In genomic region chr13:34303346-34303745, GRCh38 we compare ENCODE assay signal across 19 cellular contexts.
DNase-seq lines count a peak whose midpoint lies in the region; ATAC-seq, FAIRE-seq and TF ChIP-seq lines count a peak whose summit lies in the region.
"Had no signal": no experiment of that assay in that cellular context is flagged by ENCODE, and none has a peak within 500 bp of the region (broad histone marks: within the 10 kb centered on the region; RNA-seq: fewer than 3 reads in every experiment).

No MANE protein-coding gene starts in this region.

- H3K79me2 ChIP-seq in PC-9 (ENCODE audit: low read depth) = no peaks in the 10 kb centered on the region

- peak; percentile 93 for FAIRE-seq in bronchial epithelial cell (lab: Jason Lieb, UNC)
- FAIRE-seq: A549, GM12892 had no signal

- CTCF ChIA-PET in PC-9 (lab: Charles Lee) = no interaction called here

- no peaks in the 10 kb centered on the region for H3K9me2 ChIP-seq in PC-9 (ENCODE audit: insufficient read depth)

- H4K20me1 ChIP-seq in PC-9 (ENCODE audit: insufficient read depth) = no peaks in the 10 kb centered on the region

- intact Hi-C loops in PC-9 (cut with micrococcal nuclease; ENCODE audit: unreplicated experiment) = no loop called here

- peak; percentile 2 to 54 for DNase-seq in PC-9
- DNase-seq in bronchial epithelial cell (ENCODE audit: low read depth) = peak; percentile 97
- peak; percentile 98 to 100 for DNase-seq in foreskin keratinocyte
- no peak for DNase-seq in RKO (ENCODE audit: low spot score)
- DNase-seq in COR-L47 (lab: John Stamatoyannopoulos, UW) = no peak
- no peak for DNase-seq in substantia nigra (lab: John Stamatoyannopoulos, UW)
- DNase-seq: BE2C; Caco-2; CD8-positive, alpha-beta T cell; DND-41; GDM1; GOT3; HFFc6; IMR-90 had no signal

- H3K27ac ChIP-seq in PC-9 (no peak overlapping the region), foreskin keratinocyte (peak overlapping the region; percentile 85), substantia nigra (ENCODE audit: low read depth, low read length, poor library complexity, severe bottlenecking) (no peak overlapping the region)
- H3K27ac ChIP-seq: C4-2B had no signal

- TF ChIP-seq CTCF in PC-9 (conservative IDR thresholded peaks at IDR 0.05) (no peak), bronchial epithelial cell (IDR thresholded peaks at IDR 0.05; ENCODE audit: insufficient read depth, low read length, severe bottlenecking) (no peak), foreskin keratinocyte (conservative IDR thresholded peaks at IDR 0.05) (peak; percentile 71)

- no peaks in the 10 kb centered on the region for H3F3A ChIP-seq in PC-9 (ENCODE audit: insufficient read depth, low read depth)

- no peaks in the 10 kb centered on the region for H3K9me3 ChIP-seq in PC-9 (ENCODE audit: insufficient read depth, low read depth)
- H3K9me3 ChIP-seq: A549, BE2C, Caco-2, HAP-1 had no signal

- POLR2A ChIA-PET in PC-9 (lab: Charles Lee; ENCODE audit: unreplicated experiment) = no interaction called here

- peaks cover 11% of the 10 kb centered on the region; the same call in 1 of the 2 replicates for H3K4me1 ChIP-seq in PC-9 (replicated peaks; ENCODE audit: insufficient read depth)
- H3K4me1 ChIP-seq in foreskin keratinocyte = peaks cover 20% of the 10 kb centered on the region
- H3K4me1 ChIP-seq: BE2C, Caco-2, HAP-1 had no signal

- H2AFZ ChIP-seq in PC-9 = no peak overlapping the region

- ATAC-seq in foreskin keratinocyte (peak; percentile 96), GM21529 (IDR thresholded peaks at IDR 0.05; ENCODE audit: unreplicated experiment) (no peak)
- ATAC-seq: A549; CD8-positive, alpha-beta T cell had no signal

- no peaks in the 10 kb centered on the region for H3K36me3 ChIP-seq in PC-9 (ENCODE audit: low read depth)
- no peaks in the 10 kb centered on the region for H3K36me3 ChIP-seq in bronchial epithelial cell (ENCODE audit: control insufficient read depth, insufficient read depth, low read length)
- H3K36me3 ChIP-seq: BE2C, HAP-1 had no signal

- no TSS peak for BruUV-seq in PC-9 (replicated peaks; lab: Mats Ljungman, UMichigan)

- 0 out of 2 replicates have a peak overlapping the region, but pooled peaks have one; percentile 8 for H3K4me2 ChIP-seq in PC-9
- H3K4me2 ChIP-seq: A549 had no signal

- H3K27me3 ChIP-seq in PC-9 (ENCODE audit: insufficient read depth, low read depth) (no peaks in the 10 kb centered on the region), bronchial epithelial cell (ENCODE audit: control insufficient read depth, insufficient read depth, low read length) (no peaks in the 10 kb centered on the region), foreskin keratinocyte (no peaks in the 10 kb centered on the region)
- H3K27me3 ChIP-seq: BE2C had no signal

- H3K4me3 ChIP-seq in PC-9 = no peak overlapping the region
- H3K4me3 ChIP-seq in bronchial epithelial cell (ENCODE audit: low read depth, low read length) = no peak overlapping the region
- H3K4me3 ChIP-seq: A549, HAP-1 had no signal

Comparison
In these comparisons a context has a peak if more than half of its experiments do, and no peak if none do; other contexts are left out.
1. DNase-seq: peak in PC-9 (2 of 2), bronchial epithelial cell (single experiment) and foreskin keratinocyte (2 of 2); none in RKO (single experiment), COR-L47 (single experiment) and substantia nigra (0 of 49).